8 cellular contexts compared by ENCODE assay signal in the genomic region with DNA sequence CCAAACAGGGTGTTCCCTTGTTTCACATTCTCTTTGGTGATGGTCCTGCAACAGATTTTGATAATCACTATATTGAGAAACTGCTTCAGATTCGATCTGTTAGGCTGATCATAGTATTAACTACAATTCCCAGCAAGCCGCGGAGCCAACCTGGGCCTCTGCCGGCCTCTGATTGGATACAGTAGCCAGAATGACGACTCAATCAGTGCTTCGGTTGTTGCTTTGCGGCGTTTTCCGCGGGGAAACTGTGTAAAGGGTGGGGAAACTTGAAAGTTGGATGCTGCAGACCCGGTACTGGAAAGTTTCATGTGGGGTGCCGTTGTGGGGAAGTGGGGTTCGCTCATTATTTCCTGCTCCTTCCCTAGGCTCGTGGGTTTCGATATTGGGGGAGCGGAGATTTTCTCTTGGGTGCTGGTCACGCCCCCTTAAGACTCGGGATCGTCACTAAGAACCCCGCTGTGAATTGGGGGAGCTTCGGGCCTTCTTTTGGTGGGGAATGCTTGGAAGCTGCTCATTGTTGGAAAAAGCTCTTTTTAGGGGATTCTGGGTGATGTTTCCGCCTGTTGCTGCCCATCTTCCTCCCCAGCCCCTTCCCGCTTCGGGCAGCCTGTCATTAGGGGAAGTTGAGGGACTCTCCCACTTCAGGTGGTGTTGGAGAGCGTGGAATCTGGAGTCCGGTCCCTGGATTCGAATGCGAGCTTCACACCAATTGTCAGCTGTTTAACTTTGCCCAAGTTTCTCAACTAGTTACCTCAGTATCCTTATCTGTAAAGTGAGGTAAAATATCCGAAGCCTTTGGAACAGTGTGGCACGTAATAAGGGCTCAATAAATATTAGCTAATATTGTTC.
DNase-seq lines count a peak whose midpoint lies in the region; ATAC-seq, FAIRE-seq and TF ChIP-seq lines count a peak whose summit lies in the region.

RAD51B (plus strand) TSS at position 217 of the 849 bp plus-strand sequence.

- no peaks in the 10 kb centered on the region for H3K27me3 Mint-ChIP-seq in central memory CD8-positive, alpha-beta T cell

- ATAC-seq in GM18909 (IDR thresholded peaks at IDR 0.05; ENCODE audit: poor library complexity, unreplicated experiment): peak; percentile 62
- ATAC-seq in HG03175 (IDR thresholded peaks at IDR 0.05; ENCODE audit: unreplicated experiment): peak; percentile 65
- peak; percentile 72 for ATAC-seq in central memory CD8-positive, alpha-beta T cell (replicated peaks; ENCODE audit: extremely low read depth, poor library complexity, severe bottlenecking)

- no peaks in the 10 kb centered on the region for H3K9me3 Mint-ChIP-seq in central memory CD8-positive, alpha-beta T cell

- H3K4me3 Mint-ChIP-seq in central memory CD8-positive, alpha-beta T cell: peak within 1 kb of the TSS; percentile 98

- peak within 1 kb of the TSS; percentile 90 for H3K27ac Mint-ChIP-seq in central memory CD8-positive, alpha-beta T cell (ENCODE audit: low read depth)

- CTCF ChIA-PET in AG04449 (lab: Yijun Ruan, JAX): interaction anchor here (1.4 to 1.5 kb wide), 2 partner anchors 13 to 17 kb away, joined by 3 to 4 read pairs; no protein-coding TSS in a partner anchor

- peaks cover 14% of the 10 kb centered on the region for H3K36me3 Mint-ChIP-seq in central memory CD8-positive, alpha-beta T cell (ENCODE audit: insufficient read depth)

- peaks cover 31% of the 10 kb centered on the region for H3K4me1 Mint-ChIP-seq in central memory CD8-positive, alpha-beta T cell

- peak within 1 kb of the TSS; percentile 90 for H3K4me3 ChIP-seq in AG04449 (ENCODE audit: low read depth, low read length)

- no peak for DNase-seq in AG04449 (ENCODE audit: low read depth, low spot score)
- DNase-seq in NCI-H446 (lab: John Stamatoyannopoulos, UW): peak; percentile 79 to 89
- DNase-seq in activated CD4-positive, CD25-positive, alpha-beta regulatory T cell (lab: John Stamatoyannopoulos, UW): peak; percentile 62 to 76 (median 66)
- DNase-seq in central memory CD8-positive, alpha-beta T cell (ENCODE audit: low spot score in 2 of 2): peak; percentile 78 to 83
- DNase-seq in stimulated activated CD4-positive, alpha-beta T cell treated with anti-CD3 and anti-CD28 coated beads, Interleukin-12 subunit alpha, Interleukin-12 subunit beta, amount 100 ng/mL, for 24 hours (ENCODE audit: low read depth in 2 of 2): peak; percentile 79 to 82

- no peak for TF ChIP-seq CTCF in AG04449 (IDR thresholded peaks at IDR 0.05; ENCODE audit: insufficient read depth, low read length, missing control alignments)

- POLR2A ChIA-PET in AG04449 (lab: Yijun Ruan, JAX): no interaction called here

- FAIRE-seq in islet of Langerhans (lab: Jason Lieb, UNC): peak; percentile 76
